Comparison of ENCODE assay signal across 3 cellular contexts in genomic region chr3:129911261-129911861, GRCh38.
TF ChIP-seq lines count a peak whose summit lies in the region.

No MANE protein-coding gene starts in this region.

TF ChIP-seq in liver, 16 proteins besides CTCF, POLR2A, EP300 and RAD21 (continued from another document):
- TF ChIP-seq ATF3 (IDR thresholded peaks at IDR 0.05) (no peak), RXRA (IDR thresholded peaks at IDR 0.05) (peak in 1 of 2 donors; percentile 32)
TF ChIP-seq in liver: peak in this region for 2.

TF ChIP-seq in HepG2, 621 proteins besides CTCF, POLR2A, EP300 and RAD21:
- no peak for TF ChIP-seq DZIP1 (CRISPR knock-in tag; IDR thresholded peaks at IDR 0.05)
- no peak for TF ChIP-seq PHF8 (CRISPR knock-in tag; IDR thresholded peaks at IDR 0.05)
- TF ChIP-seq ZSCAN25 (CRISPR knock-in tag; IDR thresholded peaks at IDR 0.05), result no peak
- TF ChIP-seq JDP2 (CRISPR knock-in tag; IDR thresholded peaks at IDR 0.05; ENCODE audit: borderline replicate concordance), result no peak
- TF ChIP-seq RCOR2 (CRISPR knock-in tag; IDR thresholded peaks at IDR 0.05), result no peak
- TF ChIP-seq ATAD3A (CRISPR knock-in tag; IDR thresholded peaks at IDR 0.05), result no peak
- TF ChIP-seq ZNF260 (CRISPR knock-in tag; IDR thresholded peaks at IDR 0.05; ENCODE audit: borderline replicate concordance, low read depth), result no peak
- TF ChIP-seq MXI1 (IDR thresholded peaks at IDR 0.05; ENCODE audit: borderline replicate concordance, low read depth, low read length), result no peak
- no peak for TF ChIP-seq NFIC (IDR thresholded peaks at IDR 0.05; ENCODE audit: low read length)
- TF ChIP-seq ZNF414 (CRISPR knock-in tag; IDR thresholded peaks at IDR 0.05), result no peak
- TF ChIP-seq AKNA (CRISPR knock-in tag; IDR thresholded peaks at IDR 0.05; ENCODE audit: borderline replicate concordance), result no peak
- no peak for TF ChIP-seq CCAR2 (optimal IDR thresholded peaks at IDR 0.05; ENCODE audit: low read depth, low read length)
- no peak for TF ChIP-seq XBP1 (CRISPR knock-in tag; IDR thresholded peaks at IDR 0.05)
- TF ChIP-seq SRSF1 (optimal IDR thresholded peaks at IDR 0.05; ENCODE audit: low read depth, low read length), result no peak
- TF ChIP-seq ZNF383 (CRISPR knock-in tag; IDR thresholded peaks at IDR 0.05; ENCODE audit: borderline replicate concordance), result no peak
- TF ChIP-seq SMAD1 (CRISPR knock-in tag; IDR thresholded peaks at IDR 0.05; ENCODE audit: borderline replicate concordance, low read depth), result no peak
- TF ChIP-seq AGO1 (IDR thresholded peaks at IDR 0.05; ENCODE audit: low read depth, low read length, poor library complexity, severe bottlenecking), result no peak
- TF ChIP-seq JUNB (CRISPR knock-in tag; IDR thresholded peaks at IDR 0.05; ENCODE audit: borderline replicate concordance), result no peak
TF ChIP-seq in HepG2: peak in this region for 0.

TF ChIP-seq in WTC11, 78 proteins besides CTCF, POLR2A, EP300 and RAD21 (continued from another document):
- TF ChIP-seq ZNF532 (CRISPR knock-in tag; IDR thresholded peaks at IDR 0.05; ENCODE audit: borderline replicate concordance), result no peak
- no peak for TF ChIP-seq E2F5 (CRISPR knock-in tag; IDR thresholded peaks at IDR 0.05)
- no peak for TF ChIP-seq JAZF1 (CRISPR knock-in tag; IDR thresholded peaks at IDR 0.05)
- no peak for TF ChIP-seq ATF1 (CRISPR knock-in tag; IDR thresholded peaks at IDR 0.05)
- TF ChIP-seq, protein P1, sequence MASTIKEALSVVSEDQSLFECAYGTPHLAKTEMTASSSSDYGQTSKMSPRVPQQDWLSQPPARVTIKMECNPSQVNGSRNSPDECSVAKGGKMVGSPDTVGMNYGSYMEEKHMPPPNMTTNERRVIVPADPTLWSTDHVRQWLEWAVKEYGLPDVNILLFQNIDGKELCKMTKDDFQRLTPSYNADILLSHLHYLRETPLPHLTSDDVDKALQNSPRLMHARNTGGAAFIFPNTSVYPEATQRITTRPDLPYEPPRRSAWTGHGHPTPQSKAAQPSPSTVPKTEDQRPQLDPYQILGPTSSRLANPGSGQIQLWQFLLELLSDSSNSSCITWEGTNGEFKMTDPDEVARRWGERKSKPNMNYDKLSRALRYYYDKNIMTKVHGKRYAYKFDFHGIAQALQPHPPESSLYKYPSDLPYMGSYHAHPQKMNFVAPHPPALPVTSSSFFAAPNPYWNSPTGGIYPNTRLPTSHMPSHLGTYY (CRISPR knock-in tag; IDR thresholded peaks at IDR 0.05), result no peak
- TF ChIP-seq MYBL2 (CRISPR knock-in tag; IDR thresholded peaks at IDR 0.05), result no peak
